Comparison of ENCODE assay signal across 24 cellular contexts in the genomic region with DNA sequence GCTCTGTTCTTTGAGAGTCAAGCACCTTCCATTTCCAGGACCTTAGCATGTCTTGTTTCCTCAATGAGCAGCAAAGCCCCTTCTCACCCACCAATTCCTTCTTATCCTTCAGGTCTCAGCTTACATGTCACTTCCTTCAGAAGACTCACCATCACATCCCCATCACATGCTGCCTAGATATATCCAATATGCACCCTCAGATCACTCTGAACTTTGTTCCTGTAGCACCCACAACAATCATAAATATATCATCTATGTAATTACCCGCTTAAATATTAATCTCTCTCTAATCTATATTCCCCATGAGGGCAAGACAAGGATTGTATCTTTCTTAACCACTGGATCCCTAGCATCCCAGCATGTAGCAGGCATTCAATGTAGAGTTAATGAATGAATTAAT. TPM values are rescaled to one million over a fixed set of nuclear protein-coding genes. Genes with fewer than 3 reads are reported as not detected.
A peak's percentile ranks its signal among the peaks of the same experiment; 100 is the strongest.
DNase-seq lines count a peak whose midpoint lies in the region; ATAC-seq and TF ChIP-seq lines count a peak whose summit lies in the region.
"Had no signal": no experiment of that assay in that cellular context is flagged by ENCODE, and none has a peak within 500 bp of the region (broad histone marks: within the 10 kb centered on the region; RNA-seq: fewer than 3 reads in every experiment).

No MANE protein-coding gene starts in this region.

- WGBS in endodermal cell (ENCODE audit: insufficient coverage in 1 of 2, insufficient read length in 1 of 2), 2 experiments: 38 to 45% methylated on average over 1 of the region's 1 CpG

- H3K4me2 ChIP-seq in BLaER1 treated with 17β-estradiol and CSF1 and Interleukin-3, amounts not matched to agents 10 nM and 100 nM: peak overlapping the region in 10 of 11 experiments; percentile 19 to 67 (median 54); a peak in 19 of 22 replicates

- peaks cover 90 to 100% (median 100%) of the 10 kb centered on the region in 11 experiments for H4K20me1 ChIP-seq in BLaER1 treated with 17β-estradiol and CSF1 and Interleukin-3, amounts not matched to agents 10 nM and 100 nM

- H3K4me3 ChIP-seq in BLaER1 treated with 17β-estradiol and CSF1 and Interleukin-3, amounts not matched to agents 10 nM and 100 nM: no peak overlapping the region
- H3K4me3 ChIP-seq in CD8-positive, alpha-beta T cell (ENCODE audit: low read depth, low read length): no peak overlapping the region
- no peak overlapping the region for H3K4me3 ChIP-seq in endodermal cell (ENCODE audit: low read length)
- no peak overlapping the region for H3K4me3 ChIP-seq in naive thymus-derived CD4-positive, alpha-beta T cell (ENCODE audit: low read length)
- H3K4me3 ChIP-seq: skin epidermis, thyroid gland had no signal

- POLR2A ChIA-PET in CD8-positive, alpha-beta T cell (lab: Charles Lee): interaction anchor here (1.2 to 1.4 kb wide), 2 partner anchors 10 to 22 kb away, joined by 3 read pairs; no protein-coding TSS in a partner anchor
- POLR2A ChIA-PET in naive thymus-derived CD4-positive, alpha-beta T cell (lab: Charles Lee): interaction anchor here (0.6 to 1.1 kb wide), 2 partner anchors 10 to 54 kb away, joined by 3 to 4 read pairs; no protein-coding TSS in a partner anchor

- H3K27ac Mint-ChIP-seq in CD8-positive, alpha-beta T cell: peak overlapping the region; percentile 24
- H3K27ac Mint-ChIP-seq in endodermal cell: peak overlapping the region; percentile 0
- peak overlapping the region in 7 of 9 donors; percentile 8 to 60 (median 19) for H3K27ac Mint-ChIP-seq in naive thymus-derived CD4-positive, alpha-beta T cell

- CTCF ChIA-PET in CD8-positive, alpha-beta T cell (lab: Charles Lee): interaction anchor here (0.6 to 1.4 kb wide), 2 partner anchors 28 to 119 kb away, joined by 3 read pairs; no protein-coding TSS in a partner anchor
- CTCF ChIA-PET in naive thymus-derived CD4-positive, alpha-beta T cell (lab: Charles Lee): interaction anchor here (1.1 to 1.3 kb wide), 2 partner anchors 9 to 24 kb away, joined by 4 read pairs; no protein-coding TSS in a partner anchor

- H3K4me3 Mint-ChIP-seq in CD8-positive, alpha-beta T cell: peak overlapping the region; percentile 15
- H3K4me3 Mint-ChIP-seq in endodermal cell: no peak overlapping the region
- H3K4me3 Mint-ChIP-seq in naive thymus-derived CD4-positive, alpha-beta T cell: peak overlapping the region in 8 of 10 donors; percentile 16 to 76 (median 52)

- H3K9me3 ChIP-seq in BLaER1 treated with 17β-estradiol and CSF1 and Interleukin-3, amounts not matched to agents 10 nM and 100 nM (replicated peaks in 1 of 11): peaks cover 0 to 5% (median 0%) of the 10 kb centered on the region in 11 experiments; a peak in 2 of 22 replicates
- H3K9me3 ChIP-seq in CD8-positive, alpha-beta T cell (ENCODE audit: low read length): no peaks in the 10 kb centered on the region
- H3K9me3 ChIP-seq in endodermal cell (ENCODE audit: control insufficient read depth, low read length): no peaks in the 10 kb centered on the region
- H3K9me3 ChIP-seq in naive thymus-derived CD4-positive, alpha-beta T cell (ENCODE audit: control insufficient read depth in 2 of 3, low read length in 3 of 3): no peaks in the 10 kb centered on the region
- H3K9me3 ChIP-seq: Caco-2, thyroid gland had no signal

- peaks cover 36% of the 10 kb centered on the region for H3K36me3 Mint-ChIP-seq in CD8-positive, alpha-beta T cell
- H3K36me3 Mint-ChIP-seq in endodermal cell (ENCODE audit: low read depth): peaks cover 23% of the 10 kb centered on the region
- peaks cover 0 to 24% (median 13%) of the 10 kb centered on the region in 5 donors for H3K36me3 Mint-ChIP-seq in naive thymus-derived CD4-positive, alpha-beta T cell

- 0 out of 22 replicates have a peak overlapping the region, but pooled peaks of 2 of the 11 experiments have one; percentile 14 to 16 for H3K27ac ChIP-seq in BLaER1 treated with 17β-estradiol and CSF1 and Interleukin-3, amounts not matched to agents 10 nM and 100 nM
- no peak overlapping the region for H3K27ac ChIP-seq in CD8-positive, alpha-beta T cell (ENCODE audit: low read depth, low read length)
- no peak overlapping the region for H3K27ac ChIP-seq in endodermal cell (ENCODE audit: low read depth, low read length)
- H3K27ac ChIP-seq in naive thymus-derived CD4-positive, alpha-beta T cell (ENCODE audit: low read depth, low read length): no peak overlapping the region

- intact Hi-C loops in CD8-positive, alpha-beta T cell (cut with DNase I, micrococcal nuclease): loop anchor here in 1 of 2 experiments (5.0 kb wide), 1 partner anchor 36 kb away; no protein-coding TSS in a partner anchor
- intact Hi-C loops in naive thymus-derived CD4-positive, alpha-beta T cell (cut with micrococcal nuclease): loop anchor here in 1 of 2 donors (1.0 kb wide), 1 partner anchor 9 kb away; no protein-coding TSS in a partner anchor

- H3K27me3 ChIP-seq in BLaER1 treated with 17β-estradiol and CSF1 and Interleukin-3, amounts not matched to agents 10 nM and 100 nM: no peaks in the 10 kb centered on the region
- H3K27me3 ChIP-seq in CD8-positive, alpha-beta T cell (ENCODE audit: insufficient read depth, low read length): no peaks in the 10 kb centered on the region
- H3K27me3 ChIP-seq in endodermal cell (ENCODE audit: control insufficient read depth, insufficient read depth, low read length, poor library complexity, severe bottlenecking): no peaks in the 10 kb centered on the region
- no peaks in the 10 kb centered on the region for H3K27me3 ChIP-seq in naive thymus-derived CD4-positive, alpha-beta T cell (ENCODE audit: control insufficient read depth in 2 of 2, insufficient read depth in 2 of 2, low read length in 2 of 2)
- H3K27me3 ChIP-seq: thyroid gland had no signal

- no peak for TF ChIP-seq CTCF in CD8-positive, alpha-beta T cell (IDR thresholded peaks at IDR 0.05)
- no peak for TF ChIP-seq CTCF in endodermal cell (conservative IDR thresholded peaks at IDR 0.05)

- H3K9ac ChIP-seq in BLaER1 treated with 17β-estradiol and CSF1 and Interleukin-3, amounts not matched to agents 10 nM and 100 nM: no peak overlapping the region
- no peak overlapping the region for H3K9ac ChIP-seq in endodermal cell (ENCODE audit: extremely low read depth, low read length, poor library complexity, severe bottlenecking)

- no peaks in the 10 kb centered on the region for H3K27me3 Mint-ChIP-seq in CD8-positive, alpha-beta T cell (ENCODE audit: low read depth)
- no peaks in the 10 kb centered on the region for H3K27me3 Mint-ChIP-seq in endodermal cell (ENCODE audit: insufficient read depth)
- no peaks in the 10 kb centered on the region for H3K27me3 Mint-ChIP-seq in naive thymus-derived CD4-positive, alpha-beta T cell

- DNase-seq in CD8-positive, alpha-beta T cell: no peak
- DNase-seq in endodermal cell (no peak), ecto neural progenitor cell (ENCODE audit: low spot score) (no peak), cortex of kidney (lab: John Stamatoyannopoulos, UW) (no peak), DMS153 (lab: John Stamatoyannopoulos, UW) (no peak)
- DNase-seq in naive thymus-derived CD4-positive, alpha-beta T cell: no peak
- DNase-seq: activated CD4-positive, CD25-positive, alpha-beta regulatory T cell; activated CD8-positive, alpha-beta memory T cell treated with anti-CD3 and anti-CD28 coated beads for 24 hours; Caco-2; glutamatergic neuron; midbrain; NCI-H1092; NCI-H2029; NCI-H345; OCI-M1; stimulated activated CD4-positive, alpha-beta T cell treated with anti-CD3 and anti-CD28 coated beads, Interleukin-2, amount 100 ng/mL, for 24 hours; stimulated activated naive CD4-positive, alpha-beta T cell; T1000; thyroid gland had no signal

- peaks cover 20 to 91% (median 59%) of the 10 kb centered on the region in 11 experiments; a peak in 21 of 22 replicates for H3K36me3 ChIP-seq in BLaER1 treated with 17β-estradiol and CSF1 and Interleukin-3, amounts not matched to agents 10 nM and 100 nM
- H3K36me3 ChIP-seq in CD8-positive, alpha-beta T cell (ENCODE audit: insufficient read depth, low read length): no peaks in the 10 kb centered on the region
- H3K36me3 ChIP-seq in endodermal cell (ENCODE audit: control insufficient read depth, insufficient read depth, low read length): peaks cover 15% of the 10 kb centered on the region
- no peaks in the 10 kb centered on the region for H3K36me3 ChIP-seq in naive thymus-derived CD4-positive, alpha-beta T cell (ENCODE audit: control insufficient read depth in 2 of 3, insufficient read depth in 3 of 3, low read length in 3 of 3)
- H3K36me3 ChIP-seq: thyroid gland had no signal

- peaks cover 20 to 76% (median 40%) of the 10 kb centered on the region in 10 experiments for H3K4me1 ChIP-seq in BLaER1 treated with 17β-estradiol and CSF1 and Interleukin-3, amounts not matched to agents 10 nM and 100 nM
- H3K4me1 ChIP-seq in CD8-positive, alpha-beta T cell (ENCODE audit: insufficient read depth, low read length): peaks cover 84% of the 10 kb centered on the region
- H3K4me1 ChIP-seq in endodermal cell (ENCODE audit: control insufficient read depth, insufficient read depth, low read length): peaks cover 7% of the 10 kb centered on the region
- peaks cover 51 to 62% of the 10 kb centered on the region in 2 donors for H3K4me1 ChIP-seq in naive thymus-derived CD4-positive, alpha-beta T cell (ENCODE audit: control insufficient read depth in 2 of 2, insufficient read depth in 2 of 2, low read length in 2 of 2)

- no peaks in the 10 kb centered on the region for H3K9me3 Mint-ChIP-seq in CD8-positive, alpha-beta T cell
- no peaks in the 10 kb centered on the region for H3K9me3 Mint-ChIP-seq in endodermal cell
- no peaks in the 10 kb centered on the region for H3K9me3 Mint-ChIP-seq in naive thymus-derived CD4-positive, alpha-beta T cell
- H3K9me3 Mint-ChIP-seq: activated naive CD4-positive, alpha-beta T cell treated with anti-CD3 and anti-CD28 coated beads, Interleukin-2, amount 50 U/mL, for 72 hours had no signal

- ATAC-seq in CD8-positive, alpha-beta T cell: no peak
- no peak for ATAC-seq in naive thymus-derived CD4-positive, alpha-beta T cell
- no peak for ATAC-seq in HG03571 (IDR thresholded peaks at IDR 0.05; ENCODE audit: unreplicated experiment)
- ATAC-seq: activated naive CD4-positive, alpha-beta T cell treated with anti-CD3 and anti-CD28 coated beads, Interleukin-2, amount 50 U/mL, for 72 hours; Right ventricle myocardium inferior had no signal

- peaks cover 83% of the 10 kb centered on the region for H3K4me1 Mint-ChIP-seq in CD8-positive, alpha-beta T cell (ENCODE audit: low read depth)
- H3K4me1 Mint-ChIP-seq in endodermal cell: peaks cover 32% of the 10 kb centered on the region
- peaks cover 59 to 94% (median 79%) of the 10 kb centered on the region in 7 donors for H3K4me1 Mint-ChIP-seq in naive thymus-derived CD4-positive, alpha-beta T cell

RNA-seq across cellular contexts. Expression of a gene that starts 30.4 kb away (rescaled TPM):
- 100 to 1,000 TPM; 150 to 152 TPM for total RNA-seq in CD8-positive, alpha-beta T cell
- 100 to 1,000 TPM; 137 to 144 TPM for total RNA-seq in endodermal cell
- polyA plus RNA-seq in endodermal cell (2013, experiment 1 of 2): 51.0 TPM
- polyA plus RNA-seq in endodermal cell (2013, experiment 2 of 2): 47.0 TPM
- total RNA-seq in naive thymus-derived CD4-positive, alpha-beta T cell: 100 to 1,000 TPM; 121 to 230 (median 202) TPM
- 10 to 100 TPM; 17.4 to 24.0 TPM for polyA plus RNA-seq in naive thymus-derived CD4-positive, alpha-beta T cell
